Comparison of ENCODE assay signal across 11 cellular contexts in the genomic region with DNA sequence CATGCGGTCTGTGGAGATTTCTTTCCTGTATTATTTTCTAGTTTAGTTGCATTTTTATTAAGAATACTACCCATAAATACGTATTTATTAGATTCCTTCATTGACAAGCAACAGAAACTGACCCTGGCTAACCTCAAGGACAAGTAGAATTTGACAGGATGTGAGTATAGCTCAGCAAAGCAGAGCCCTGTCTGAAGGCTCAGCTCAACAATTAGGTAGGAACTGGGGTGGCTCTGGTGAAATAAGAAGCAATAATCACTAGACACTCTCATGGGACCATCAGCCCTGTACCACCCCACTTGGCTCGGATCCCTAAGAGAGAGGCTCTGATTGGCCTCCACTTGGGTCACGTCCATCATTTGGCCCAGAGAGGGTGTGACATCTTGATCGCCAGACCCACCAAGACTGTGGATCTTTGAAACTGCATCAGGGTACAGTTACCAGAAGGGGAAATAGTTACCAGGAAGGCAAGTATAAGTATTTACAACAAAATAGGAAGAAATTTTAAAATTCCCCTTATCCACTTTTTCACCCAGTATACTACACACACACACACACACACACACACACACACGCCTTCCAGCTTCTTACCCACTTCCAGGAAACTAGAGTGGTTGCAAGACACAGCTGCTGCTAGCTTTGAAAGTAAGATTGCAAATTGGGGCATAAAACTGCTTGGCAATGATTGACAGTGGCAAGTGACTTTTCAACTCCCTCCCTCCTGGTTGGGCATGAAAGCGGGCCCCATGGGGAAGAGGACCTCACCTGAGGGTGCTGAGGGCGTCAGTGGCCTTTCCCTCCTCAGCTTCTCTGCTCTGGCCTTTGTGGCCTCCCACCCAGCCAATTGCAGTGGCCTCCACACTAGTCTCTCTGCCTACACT. TPM values are rescaled to one million over a fixed set of nuclear protein-coding genes. Genes with fewer than 3 reads are reported as not detected.
DNase-seq lines count a peak whose midpoint lies in the region; ATAC-seq and TF ChIP-seq lines count a peak whose summit lies in the region.
"Had no signal": no experiment of that assay in that cellular context is flagged by ENCODE, and none has a peak within 500 bp of the region (broad histone marks: within the 10 kb centered on the region; RNA-seq: fewer than 3 reads in every experiment).

No MANE protein-coding gene starts in this region.

- peak overlapping the region; percentile 77 for H3K4me3 Mint-ChIP-seq in activated naive CD8-positive, alpha-beta T cell
- H3K4me3 Mint-ChIP-seq in natural killer cell = no peak overlapping the region
- H3K4me3 Mint-ChIP-seq in Calu3 (ENCODE audit: low read depth, unreplicated experiment) = no peak overlapping the region

- H3K27me3 Mint-ChIP-seq in activated naive CD8-positive, alpha-beta T cell = no peaks in the 10 kb centered on the region
- no peaks in the 10 kb centered on the region for H3K27me3 Mint-ChIP-seq in natural killer cell (ENCODE audit: low read depth in 2 of 2)
- no peaks in the 10 kb centered on the region for H3K27me3 Mint-ChIP-seq in Calu3 (ENCODE audit: unreplicated experiment)

- no peaks in the 10 kb centered on the region for H3K36me3 Mint-ChIP-seq in activated naive CD8-positive, alpha-beta T cell
- H3K36me3 Mint-ChIP-seq in natural killer cell (no peaks in the 10 kb centered on the region), Calu3 (ENCODE audit: insufficient read depth, unreplicated experiment) (peaks cover 67% of the 10 kb centered on the region)

- CTCF ChIA-PET in Calu3 (lab: Charles Lee) = no interaction called here

- H3K4me1 Mint-ChIP-seq in activated naive CD8-positive, alpha-beta T cell (ENCODE audit: low read depth) = peaks cover 49% of the 10 kb centered on the region
- H3K4me1 Mint-ChIP-seq in natural killer cell (peaks cover 20 to 29% of the 10 kb centered on the region in 2 donors), Calu3 (ENCODE audit: low read depth, unreplicated experiment) (no peaks in the 10 kb centered on the region)

- intact Hi-C loops in natural killer cell (cut with micrococcal nuclease) (no loop called here), Calu3 (cut with micrococcal nuclease; ENCODE audit: unreplicated experiment) (no loop called here)

- TF ChIP-seq CTCF in natural killer cell (IDR thresholded peaks at IDR 0.05) (no peak), Calu3 (IDR thresholded peaks at IDR 0.05; ENCODE audit: unreplicated experiment) (no peak)

- H3K27ac Mint-ChIP-seq in activated naive CD8-positive, alpha-beta T cell = peak overlapping the region; percentile 90
- H3K27ac Mint-ChIP-seq in natural killer cell = peak overlapping the region; percentile 30 to 67
- H3K27ac Mint-ChIP-seq in Calu3 (ENCODE audit: unreplicated experiment) = no peak overlapping the region

- H3K9me3 Mint-ChIP-seq in activated naive CD8-positive, alpha-beta T cell (ENCODE audit: low read depth) = no peaks in the 10 kb centered on the region
- no peaks in the 10 kb centered on the region for H3K9me3 Mint-ChIP-seq in natural killer cell
- H3K9me3 Mint-ChIP-seq in Calu3 (ENCODE audit: low read depth, unreplicated experiment) = no peaks in the 10 kb centered on the region

- no TSS peak for BruUV-seq in Calu3 (replicated peaks; lab: Mats Ljungman, UMichigan)

- DNase-seq in stimulated activated naive CD4-positive, alpha-beta T cell (lab: John Stamatoyannopoulos, UW) = peak in 4 of 6 experiments; percentile 20 to 63 (median 60)
- DNase-seq in stimulated activated naive CD4-positive, alpha-beta T cell treated with Interleukin-2 at 50 U/mL for 16 hours (lab: John Stamatoyannopoulos, UW) = no peak
- DNase-seq in natural killer cell (no peak), DMS 273 treated with DMSO at 0.1 percent for 48 hours (lab: John Stamatoyannopoulos, UW) (no peak), Calu3 (no peak)
- DNase-seq: AML-193, kidney, RPMI8226 had no signal

- ATAC-seq in natural killer cell (peak in 1 of 3 donors; percentile 38), HG03342 (IDR thresholded peaks at IDR 0.05; ENCODE audit: unreplicated experiment) (no peak), HG02798 (IDR thresholded peaks at IDR 0.05; ENCODE audit: poor library complexity, unreplicated experiment) (no peak)

RNA-seq across cellular contexts. Expression of gene KCTD18, which starts 41.8 kb away (rescaled TPM):
- total RNA-seq in natural killer cell (10 to 100 TPM; 16.1 to 21.3 (median 20.9) TPM), Calu3 (2022) (11.8 and 13.6 TPM in 2 replicates)

RNA-seq across cellular contexts. Expression of gene SGO2, which starts 58.0 kb away (rescaled TPM):
- total RNA-seq in natural killer cell = 1 to 10 TPM; 2.3 to 5.4 (median 3.1) TPM
- 18.0 and 22.9 TPM in 2 replicates for total RNA-seq in Calu3 (2022)

Comparison
In these comparisons a context has a peak if more than half of its experiments do, and no peak if none do; other contexts are left out.
1. DNase-seq: peak in stimulated activated naive CD4-positive, alpha-beta T cell (4 of 6); none in stimulated activated naive CD4-positive, alpha-beta T cell treated with Interleukin-2 at 50 U/mL for 16 hours (single experiment), natural killer cell (single experiment), DMS 273 treated with DMSO at 0.1 percent for 48 hours (single experiment) and Calu3 (single experiment).